Comparison of ENCODE assay signal across 8 cellular contexts in the genomic region with DNA sequence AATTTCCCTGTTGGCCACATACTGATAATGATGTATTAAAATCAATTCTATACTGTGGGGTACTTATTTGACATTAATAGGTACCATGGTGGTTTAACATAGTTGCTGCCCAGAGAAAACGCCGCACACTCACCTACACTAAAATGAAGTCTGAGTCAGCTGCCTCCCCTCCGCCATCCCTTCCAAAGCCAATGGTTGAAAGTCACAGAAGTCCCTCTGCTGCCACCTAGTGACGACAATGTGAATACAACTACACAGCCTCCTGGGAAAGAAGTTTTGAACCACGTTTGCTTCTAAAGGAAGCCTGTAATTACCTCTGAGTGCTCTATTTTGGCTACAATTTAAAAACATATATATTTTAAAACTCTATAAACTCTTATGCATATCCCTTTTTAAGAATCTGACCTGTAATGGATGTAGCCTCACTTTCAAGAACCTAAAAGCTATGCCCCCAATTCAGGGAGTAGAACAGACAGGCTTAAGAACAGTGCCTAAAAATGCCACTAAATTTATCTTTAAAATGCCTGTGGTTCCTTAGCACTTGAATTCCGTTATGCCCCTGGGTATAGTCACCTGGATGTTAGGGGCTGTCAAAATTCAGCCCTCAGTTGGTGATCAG. TPM values are rescaled to one million over a fixed set of nuclear protein-coding genes. Genes with fewer than 3 reads are reported as not detected.
DNase-seq lines count a peak whose midpoint lies in the region; ATAC-seq and TF ChIP-seq lines count a peak whose summit lies in the region.

No MANE protein-coding gene starts in this region.

- DNase-seq in AG04449 (ENCODE audit: low read depth, low spot score) (peak; percentile 44), HK-2 (ENCODE audit: unreplicated experiment) (peak; percentile 78), NCI-H774 (lab: John Stamatoyannopoulos, UW) (peak; percentile 78), ecto neural progenitor cell (ENCODE audit: low spot score) (peak; percentile 76), lung microvascular endothelial cell (ENCODE audit: low read depth in 2 of 2) (peak; percentile 87 to 89)
- DNase-seq in activated CD4-positive, alpha-beta T cell treated with anti-CD3 and anti-CD28 coated beads, Interleukin-2, amount 50 U/mL, for 24 hours (ENCODE audit: low read depth in 1 of 2, low spot score in 1 of 2) = peak; percentile 65 to 83
- DNase-seq in stimulated activated CD8-positive, alpha-beta memory T cell treated with anti-CD3 and anti-CD28 coated beads, Interleukin-12 subunit alpha, Interleukin-12 subunit beta, amount 100 ng/mL, for 24 hours (ENCODE audit: extremely low read depth) = peak; percentile 47

- CTCF ChIA-PET in AG04449 (lab: Yijun Ruan, JAX) = interaction anchor here (0.8 to 7.9 kb wide), 30 partner anchors 10 to 864 kb away, joined by 3 to 159 read pairs (median 5); a partner anchor contains a TSS

- no peak overlapping the region for H3K4me3 ChIP-seq in AG04449 (ENCODE audit: low read depth, low read length)

- peak; percentile 79 for TF ChIP-seq CTCF in AG04449 (IDR thresholded peaks at IDR 0.05; ENCODE audit: insufficient read depth, low read length, missing control alignments)

- ATAC-seq in GM18870 (IDR thresholded peaks at IDR 0.05; ENCODE audit: unreplicated experiment) = peak; percentile 72

- POLR2A ChIA-PET in AG04449 (lab: Yijun Ruan, JAX) = interaction anchor here (1.2 kb wide), 1 partner anchor 20 kb away, joined by 5 read pairs; a partner anchor contains a TSS

RNA-seq across cellular contexts. Expression of a gene that starts 20.6 kb away (rescaled TPM):
- 58.9 and 64.1 TPM in 2 replicates for total RNA-seq in lung microvascular endothelial cell
